Comparison of ENCODE assay signal across 15 cellular contexts in genomic region chr2:145811467-145812162, GRCh38.
A peak's percentile ranks its signal among the peaks of the same experiment; 100 is the strongest.
DNase-seq lines count a peak whose midpoint lies in the region; ATAC-seq, FAIRE-seq and TF ChIP-seq lines count a peak whose summit lies in the region.
"Had no signal": no experiment of that assay in that cellular context is flagged by ENCODE, and none has a peak within 500 bp of the region (broad histone marks: within the 10 kb centered on the region; RNA-seq: fewer than 3 reads in every experiment).

No MANE protein-coding gene starts in this region.

- H3K9ac ChIP-seq in SK-N-SH (no peak overlapping the region), endothelial cell of umbilical vein (replicated peaks; ENCODE audit: extremely low read depth, insufficient read depth, low read length) (no peak overlapping the region)

- peak; percentile 72 for FAIRE-seq in endothelial cell of umbilical vein (lab: Jason Lieb, UNC)
- FAIRE-seq: GM18507 had no signal

- H3K27ac ChIP-seq in SK-N-SH (ENCODE audit: low read depth in 2 of 2, low read length in 1 of 2) (no peak overlapping the region), endothelial cell of umbilical vein (ENCODE audit: insufficient read depth, low read depth, low read length) (peak overlapping the region; percentile 12)

- no peaks in the 10 kb centered on the region for H3K9me1 ChIP-seq in endothelial cell of umbilical vein (replicated peaks; ENCODE audit: control insufficient read depth, extremely low read depth, insufficient read depth, low read length)

- H3K27ac Mint-ChIP-seq in immature natural killer cell, result no peak overlapping the region
- no peak overlapping the region for H3K27ac Mint-ChIP-seq in activated naive CD8-positive, alpha-beta T cell treated with anti-CD3 and anti-CD28 coated beads, Interleukin-2, amount 50 U/mL, for 24 hours
- H3K27ac Mint-ChIP-seq: activated CD8-positive, alpha-beta memory T cell treated with anti-CD3 and anti-CD28 coated beads, Interleukin-2, amount 10 ng/mL, durations not matched to agents 7 days and 5 days; activated naive CD4-positive, alpha-beta T cell treated with anti-CD3 and anti-CD28 coated beads for 36 hours had no signal

- DNase-seq in SK-N-SH, result no peak
- peak; percentile 64 for DNase-seq in OCI-M1 (lab: John Stamatoyannopoulos, UW)
- peak; percentile 62 for DNase-seq in endothelial cell of umbilical vein (ENCODE audit: low read depth, low spot score)
- DNase-seq in non-pigmented ciliary epithelial cell (ENCODE audit: low read depth), result peak; percentile 26
- no peak for DNase-seq in immature natural killer cell
- DNase-seq in activated naive CD8-positive, alpha-beta T cell treated with anti-CD3 and anti-CD28 coated beads, Interleukin-2, amount 50 U/mL, for 24 hours, result no peak
- DNase-seq in C1 segment of cervical spinal cord (lab: John Stamatoyannopoulos, UW), result no peak
- DNase-seq: activated CD8-positive, alpha-beta memory T cell treated with anti-CD3 and anti-CD28 coated beads, Interleukin-2, amount 10 ng/mL, durations not matched to agents 7 days and 5 days; activated naive CD4-positive, alpha-beta T cell treated with anti-CD3 and anti-CD28 coated beads for 36 hours; hippocampal formation; mammary epithelial cell; NCI-H1436 treated with DMSO at 0.1 percent for 48 hours had no signal

- H3K4me1 ChIP-seq in SK-N-SH (ENCODE audit: control insufficient read depth in 1 of 2, insufficient read depth in 2 of 2, low read depth in 1 of 2, low read length in 1 of 2) (peaks cover 0 to 10% of the 10 kb centered on the region in 2 experiments; a peak in 1 of 4 replicates), endothelial cell of umbilical vein (ENCODE audit: control insufficient read depth, extremely low read depth, insufficient read depth, low read length) (peaks cover 24% of the 10 kb centered on the region)

- TF ChIP-seq POLR2A in endothelial cell of umbilical vein (IDR thresholded peaks at IDR 0.05; ENCODE audit: low read depth, low read length), result no peak

- no peaks in the 10 kb centered on the region for H3K9me2 ChIP-seq in SK-N-SH

- no peak overlapping the region for H3K4me2 ChIP-seq in SK-N-SH
- H3K4me2 ChIP-seq in endothelial cell of umbilical vein (ENCODE audit: insufficient read depth, low read length), result peak overlapping the region; percentile 87

- H3K9me3 Mint-ChIP-seq in immature natural killer cell, result no peaks in the 10 kb centered on the region
- no peaks in the 10 kb centered on the region for H3K9me3 Mint-ChIP-seq in activated naive CD8-positive, alpha-beta T cell treated with anti-CD3 and anti-CD28 coated beads, Interleukin-2, amount 50 U/mL, for 24 hours

- TF ChIP-seq EP300 in SK-N-SH (IDR thresholded peaks at IDR 0.05; ENCODE audit: borderline replicate concordance in 1 of 2, low read depth in 1 of 2, low read length in 1 of 2), result no peak

- H3K36me3 Mint-ChIP-seq in immature natural killer cell, result no peaks in the 10 kb centered on the region
- H3K36me3 Mint-ChIP-seq in activated naive CD8-positive, alpha-beta T cell treated with anti-CD3 and anti-CD28 coated beads, Interleukin-2, amount 50 U/mL, for 24 hours (ENCODE audit: low read depth), result no peaks in the 10 kb centered on the region
- H3K36me3 Mint-ChIP-seq: activated CD8-positive, alpha-beta memory T cell treated with anti-CD3 and anti-CD28 coated beads, Interleukin-2, amount 10 ng/mL, durations not matched to agents 7 days and 5 days had no signal

- peaks cover 1% of the 10 kb centered on the region for H3F3A ChIP-seq in SK-N-SH (replicated peaks; ENCODE audit: insufficient read depth)

- H3K79me2 ChIP-seq in SK-N-SH (ENCODE audit: insufficient read depth) (no peaks in the 10 kb centered on the region), endothelial cell of umbilical vein (ENCODE audit: control insufficient read depth, insufficient read depth, low read length) (no peaks in the 10 kb centered on the region)

- POLR2A ChIA-PET in SK-N-SH (lab: Yijun Ruan, JAX) (no interaction called here), endothelial cell of umbilical vein (lab: Charles Lee) (no interaction called here)

- H3K27me3 Mint-ChIP-seq in immature natural killer cell (ENCODE audit: low read depth in 3 of 3), result peaks cover 0 to 8% (median 2%) of the 10 kb centered on the region in 3 donors
- no peaks in the 10 kb centered on the region for H3K27me3 Mint-ChIP-seq in activated naive CD8-positive, alpha-beta T cell treated with anti-CD3 and anti-CD28 coated beads, Interleukin-2, amount 50 U/mL, for 24 hours
- H3K27me3 Mint-ChIP-seq: activated CD8-positive, alpha-beta memory T cell treated with anti-CD3 and anti-CD28 coated beads, Interleukin-2, amount 10 ng/mL, durations not matched to agents 7 days and 5 days had no signal

- no peak overlapping the region for H3K4me3 Mint-ChIP-seq in immature natural killer cell
- no peak overlapping the region for H3K4me3 Mint-ChIP-seq in activated naive CD8-positive, alpha-beta T cell treated with anti-CD3 and anti-CD28 coated beads, Interleukin-2, amount 50 U/mL, for 24 hours
- H3K4me3 Mint-ChIP-seq: activated CD8-positive, alpha-beta memory T cell treated with anti-CD3 and anti-CD28 coated beads, Interleukin-2, amount 10 ng/mL, durations not matched to agents 7 days and 5 days; activated naive CD4-positive, alpha-beta T cell treated with anti-CD3 and anti-CD28 coated beads for 36 hours had no signal

- H3K36me3 ChIP-seq in SK-N-SH (replicated peaks in 1 of 2; ENCODE audit: control insufficient read depth in 1 of 2, insufficient read depth in 2 of 2, low read length in 1 of 2) (no peaks in the 10 kb centered on the region), endothelial cell of umbilical vein (ENCODE audit: control insufficient read depth in 2 of 2, extremely low read depth in 1 of 2, insufficient read depth in 2 of 2, low read length in 2 of 2) (no peaks in the 10 kb centered on the region)

- ATAC-seq in SK-N-SH treated with all-trans-retinoic acid at 6 μM for 48 hours, result no peak
- ATAC-seq in activated naive CD8-positive, alpha-beta T cell treated with anti-CD3 and anti-CD28 coated beads, Interleukin-2, amount 50 U/mL, for 24 hours, result no peak
- ATAC-seq: activated CD8-positive, alpha-beta memory T cell treated with anti-CD3 and anti-CD28 coated beads, Interleukin-2, amount 10 ng/mL, durations not matched to agents 7 days and 5 days; esophagus mucosa had no signal

- CTCF ChIA-PET in SK-N-SH (lab: Yijun Ruan, JAX) (interaction anchor here (1.0 kb wide), 1 partner anchor 189 kb away, joined by 3 read pairs; no protein-coding TSS in a partner anchor), endothelial cell of umbilical vein (lab: Charles Lee) (interaction anchor here (1.0 kb wide), 2 partner anchors 22 to 59 kb away, joined by 3 to 4 read pairs; no protein-coding TSS in a partner anchor)

- H4K20me1 ChIP-seq in SK-N-SH (ENCODE audit: insufficient read depth) (no peaks in the 10 kb centered on the region), endothelial cell of umbilical vein (replicated peaks; ENCODE audit: control insufficient read depth, extremely low read depth, insufficient read depth, low read length) (no peaks in the 10 kb centered on the region)

- H2AFZ ChIP-seq in SK-N-SH (ENCODE audit: low read depth), result peak overlapping the region; percentile 58; the same call in 1 of the 2 replicates
- peak overlapping the region; percentile 63 for H2AFZ ChIP-seq in endothelial cell of umbilical vein (ENCODE audit: low read depth, low read length)

- no peak for TF ChIP-seq CTCF in SK-N-SH (IDR thresholded peaks at IDR 0.05)
- no peak for TF ChIP-seq CTCF in endothelial cell of umbilical vein (IDR thresholded peaks at IDR 0.05; ENCODE audit: extremely low read depth in 1 of 2, insufficient read depth in 1 of 2, low read depth in 1 of 2, low read length in 2 of 2)

- H3K4me3 ChIP-seq in SK-N-SH (ENCODE audit: low read depth in 2 of 2, low read length in 1 of 2) (no peak overlapping the region), endothelial cell of umbilical vein (replicated peaks in 1 of 3; ENCODE audit: insufficient read depth in 1 of 3, low read depth in 1 of 3, low read length in 3 of 3) (peak overlapping the region in 1 of 3 experiments; percentile 41)

- no peak for TF ChIP-seq RAD21 in SK-N-SH (IDR thresholded peaks at IDR 0.05; ENCODE audit: low read length)

- H3K4me1 Mint-ChIP-seq in immature natural killer cell, result no peaks in the 10 kb centered on the region
- H3K4me1 Mint-ChIP-seq in activated naive CD8-positive, alpha-beta T cell treated with anti-CD3 and anti-CD28 coated beads, Interleukin-2, amount 50 U/mL, for 24 hours, result no peaks in the 10 kb centered on the region
- H3K4me1 Mint-ChIP-seq: activated CD8-positive, alpha-beta memory T cell treated with anti-CD3 and anti-CD28 coated beads, Interleukin-2, amount 10 ng/mL, durations not matched to agents 7 days and 5 days had no signal

- 55% methylated on average over 5 of the region's 5 CpGs for WGBS in SK-N-SH (ENCODE audit: low lambda C conversion rate)

- dilution Hi-C loops in endothelial cell of umbilical vein (cut with MboI; ENCODE audit: extremely low pct_ligation_motif_present, low sequenced_read_pairs), result no loop called here

- no TSS peak for BruUV-seq in endothelial cell of umbilical vein (replicated peaks; lab: Mats Ljungman, UMichigan)

- intact Hi-C loops in endothelial cell of umbilical vein (cut with micrococcal nuclease), result loop anchor here (2.0 kb wide), 1 partner anchor 217 kb away; no protein-coding TSS in a partner anchor

- H3K9me3 ChIP-seq in SK-N-SH (no peaks in the 10 kb centered on the region), endothelial cell of umbilical vein (replicated peaks; ENCODE audit: control insufficient read depth, insufficient read depth, low read length) (no peaks in the 10 kb centered on the region)

- H3K27me3 ChIP-seq in SK-N-SH (ENCODE audit: insufficient read depth) (no peaks in the 10 kb centered on the region), endothelial cell of umbilical vein (ENCODE audit: control insufficient read depth in 2 of 2, insufficient read depth in 2 of 2, low read length in 2 of 2) (no peaks in the 10 kb centered on the region)

TF ChIP-seq in SK-N-SH, 30 proteins besides CTCF, POLR2A, EP300 and RAD21 (continues in another document):
- TF ChIP-seq POLR2AphosphoS5 (IDR thresholded peaks at IDR 0.05; ENCODE audit: low read depth, low read length), result no peak
- TF ChIP-seq RXRA (IDR thresholded peaks at IDR 0.05; ENCODE audit: borderline replicate concordance, low read depth), result no peak

TF ChIP-seq in SK-N-SH treated with all-trans-retinoic acid at 6 μM for 48 hours, 23 proteins besides CTCF, POLR2A, EP300 and RAD21 (continues in another document):
- TF ChIP-seq PPARA (CRISPR knock-in tag; IDR thresholded peaks at IDR 0.05; ENCODE audit: borderline replicate concordance), result no peak
- TF ChIP-seq CSDC2 (CRISPR knock-in tag; IDR thresholded peaks at IDR 0.05), result no peak
- no peak for TF ChIP-seq ZFP3 (CRISPR knock-in tag; IDR thresholded peaks at IDR 0.05)
- TF ChIP-seq GLIS3 (CRISPR knock-in tag; IDR thresholded peaks at IDR 0.05), result no peak

TF ChIP-seq in endothelial cell of umbilical vein, 7 proteins besides CTCF, POLR2A, EP300 and RAD21 (continues in another document):
- TF ChIP-seq EZH2 (IDR thresholded peaks at IDR 0.05; ENCODE audit: borderline replicate concordance, low read depth, low read length, severe bottlenecking), result no peak
- TF ChIP-seq MAX (IDR thresholded peaks at IDR 0.05; ENCODE audit: insufficient read depth, insufficient read length), result no peak

Comparison
In these comparisons a context has a peak if more than half of its experiments do, and no peak if none do; other contexts are left out.
1. DNase-seq: peak in OCI-M1 (single experiment), endothelial cell of umbilical vein (single experiment) and non-pigmented ciliary epithelial cell (single experiment); none in SK-N-SH (single experiment), immature natural killer cell (0 of 3), activated naive CD8-positive, alpha-beta T cell treated with anti-CD3 and anti-CD28 coated beads, Interleukin-2, amount 50 U/mL, for 24 hours (single experiment) and C1 segment of cervical spinal cord (0 of 14).